ENCODE assay signal across 18 cellular contexts in genomic region chr13:73212482-73212881, GRCh38.
DNase-seq lines count a peak whose midpoint lies in the region; ATAC-seq and TF ChIP-seq lines count a peak whose summit lies in the region.
"Had no signal": no experiment of that assay in that cellular context is flagged by ENCODE, and none has a peak within 500 bp of the region (broad histone marks: within the 10 kb centered on the region; RNA-seq: fewer than 3 reads in every experiment).

No MANE protein-coding gene starts in this region.

- H3K9me3 Mint-ChIP-seq in CD8-positive, alpha-beta T cell, result no peaks in the 10 kb centered on the region
- H3K9me3 Mint-ChIP-seq in naive thymus-derived CD4-positive, alpha-beta T cell, result peaks cover 0 to 3% (median 0%) of the 10 kb centered on the region in 11 donors
- H3K9me3 Mint-ChIP-seq: CD4-positive, alpha-beta T cell; HFFc6 had no signal

- H3K36me3 ChIP-seq in CD8-positive, alpha-beta T cell (ENCODE audit: insufficient read depth, low read length), result no peaks in the 10 kb centered on the region
- H3K36me3 ChIP-seq in naive thymus-derived CD4-positive, alpha-beta T cell (ENCODE audit: control insufficient read depth in 2 of 3, insufficient read depth in 3 of 3, low read length in 3 of 3), result no peaks in the 10 kb centered on the region
- H3K36me3 ChIP-seq in aorta (ENCODE audit: control insufficient read depth in 1 of 2, insufficient read depth in 2 of 2, low read length in 1 of 2), result no peaks in the 10 kb centered on the region
- H3K36me3 ChIP-seq: HAP-1 had no signal

- H3K27ac ChIP-seq in CD8-positive, alpha-beta T cell (ENCODE audit: low read depth, low read length), result no peak overlapping the region
- H3K27ac ChIP-seq in naive thymus-derived CD4-positive, alpha-beta T cell (ENCODE audit: low read depth, low read length), result no peak overlapping the region
- no peak overlapping the region for H3K27ac ChIP-seq in aorta (ENCODE audit: low read depth in 1 of 2, low read length in 2 of 2)
- H3K27ac ChIP-seq: 22Rv1, HL-60 had no signal

- peaks cover 9% of the 10 kb centered on the region for H3K4me1 Mint-ChIP-seq in CD8-positive, alpha-beta T cell (ENCODE audit: low read depth)
- peaks cover 3 to 24% (median 11%) of the 10 kb centered on the region in 7 donors for H3K4me1 Mint-ChIP-seq in naive thymus-derived CD4-positive, alpha-beta T cell

- no peak overlapping the region for H3K4me3 ChIP-seq in CD8-positive, alpha-beta T cell (ENCODE audit: low read depth, low read length)
- H3K4me3 ChIP-seq in choroid plexus epithelial cell (ENCODE audit: low read depth, low read length), result no peak overlapping the region
- no peak overlapping the region for H3K4me3 ChIP-seq in naive thymus-derived CD4-positive, alpha-beta T cell (ENCODE audit: low read length)
- H3K4me3 ChIP-seq in aorta (ENCODE audit: low read length in 2 of 2), result no peak overlapping the region
- H3K4me3 ChIP-seq: HAP-1 had no signal

- intact Hi-C loops in CD8-positive, alpha-beta T cell (cut with DNase I, micrococcal nuclease), result no loop called here
- intact Hi-C loops in naive thymus-derived CD4-positive, alpha-beta T cell (cut with micrococcal nuclease), result no loop called here
- intact Hi-C loops in aorta (cut with DNase I), result no loop called here

- no peak for TF ChIP-seq CTCF in CD8-positive, alpha-beta T cell (IDR thresholded peaks at IDR 0.05)
- no peak for TF ChIP-seq CTCF in choroid plexus epithelial cell (conservative IDR thresholded peaks at IDR 0.05; ENCODE audit: low read depth, low read length)

- H3K36me3 Mint-ChIP-seq in CD8-positive, alpha-beta T cell, result no peaks in the 10 kb centered on the region
- no peaks in the 10 kb centered on the region for H3K36me3 Mint-ChIP-seq in naive thymus-derived CD4-positive, alpha-beta T cell

- H3K27me3 Mint-ChIP-seq in CD8-positive, alpha-beta T cell (ENCODE audit: low read depth), result no peaks in the 10 kb centered on the region
- peaks cover 0 to 17% (median 7%) of the 10 kb centered on the region in 5 donors for H3K27me3 Mint-ChIP-seq in naive thymus-derived CD4-positive, alpha-beta T cell
- H3K27me3 Mint-ChIP-seq: CD4-positive, alpha-beta T cell had no signal

- no peaks in the 10 kb centered on the region for H3K9me3 ChIP-seq in CD8-positive, alpha-beta T cell (ENCODE audit: low read length)
- H3K9me3 ChIP-seq in naive thymus-derived CD4-positive, alpha-beta T cell (ENCODE audit: control insufficient read depth in 2 of 3, low read length in 3 of 3), result no peaks in the 10 kb centered on the region
- H3K9me3 ChIP-seq in aorta (ENCODE audit: control insufficient read depth, low read length), result no peaks in the 10 kb centered on the region
- H3K9me3 ChIP-seq: HAP-1 had no signal

- no peaks in the 10 kb centered on the region for H3K27me3 ChIP-seq in CD8-positive, alpha-beta T cell (ENCODE audit: insufficient read depth, low read length)
- H3K27me3 ChIP-seq in naive thymus-derived CD4-positive, alpha-beta T cell (ENCODE audit: control insufficient read depth in 2 of 2, insufficient read depth in 2 of 2, low read length in 2 of 2), result no peaks in the 10 kb centered on the region
- H3K27me3 ChIP-seq in aorta (ENCODE audit: control insufficient read depth in 1 of 2, insufficient read depth in 2 of 2, low read length in 1 of 2), result no peaks in the 10 kb centered on the region

- no peak for ATAC-seq in CD8-positive, alpha-beta T cell
- ATAC-seq in naive thymus-derived CD4-positive, alpha-beta T cell, result no peak
- no peak for ATAC-seq in aorta (ENCODE audit: low FRiP score)

- H3K27ac Mint-ChIP-seq in CD8-positive, alpha-beta T cell, result no peak overlapping the region
- peak overlapping the region in 6 of 9 donors; percentile 5 to 66 (median 22) for H3K27ac Mint-ChIP-seq in naive thymus-derived CD4-positive, alpha-beta T cell
- H3K27ac Mint-ChIP-seq: CD4-positive, alpha-beta T cell; HFFc6 had no signal

- CTCF ChIA-PET in CD8-positive, alpha-beta T cell (lab: Charles Lee), result no interaction called here
- CTCF ChIA-PET in naive thymus-derived CD4-positive, alpha-beta T cell (lab: Charles Lee), result no interaction called here

- H3K4me1 ChIP-seq in CD8-positive, alpha-beta T cell (ENCODE audit: insufficient read depth, low read length), result peaks cover 9% of the 10 kb centered on the region
- no peaks in the 10 kb centered on the region for H3K4me1 ChIP-seq in naive thymus-derived CD4-positive, alpha-beta T cell (ENCODE audit: control insufficient read depth in 2 of 2, insufficient read depth in 2 of 2, low read length in 2 of 2)
- peaks cover 2 to 3% of the 10 kb centered on the region in 2 donors for H3K4me1 ChIP-seq in aorta (ENCODE audit: control insufficient read depth in 1 of 2, insufficient read depth in 2 of 2, low read length in 2 of 2)

- H3K4me3 Mint-ChIP-seq in CD8-positive, alpha-beta T cell, result peak overlapping the region; percentile 29
- peak overlapping the region in 7 of 10 donors; percentile 17 to 73 (median 64) for H3K4me3 Mint-ChIP-seq in naive thymus-derived CD4-positive, alpha-beta T cell
- H3K4me3 Mint-ChIP-seq: CD4-positive, alpha-beta T cell; HFFc6 had no signal

- DNase-seq in NCI-H2107 treated with DMSO at 0.1 percent for 48 hours (lab: John Stamatoyannopoulos, UW; ENCODE audit: unreplicated experiment) (peak; percentile 13), NCI-H2107 (lab: John Stamatoyannopoulos, UW) (no peak), choroid plexus epithelial cell (ENCODE audit: low read depth) (peak; percentile 18), SHP77 (lab: John Stamatoyannopoulos, UW) (no peak), aorta (no peak), GM03348 (ENCODE audit: low spot score) (no peak)
- DNase-seq in CD8-positive, alpha-beta T cell, result no peak
- peak in 3 of 9 donors; percentile 9 to 33 (median 17) for DNase-seq in naive thymus-derived CD4-positive, alpha-beta T cell
- DNase-seq: AML-193; C1 segment of cervical spinal cord; CD4-positive, alpha-beta T cell; DMS79; EL; GDM1; HFFc6 had no signal

- POLR2A ChIA-PET in CD8-positive, alpha-beta T cell (lab: Charles Lee), result no interaction called here
- POLR2A ChIA-PET in naive thymus-derived CD4-positive, alpha-beta T cell (lab: Charles Lee), result no interaction called here

- 80 to 84% methylated on average over 3 of the region's 3 CpGs for WGBS in aorta, 2 donors

Comparison
In these comparisons a context has a peak if more than half of its experiments do, and no peak if none do; other contexts are left out.
1. DNase-seq: peak in NCI-H2107 treated with DMSO at 0.1 percent for 48 hours (single experiment) and choroid plexus epithelial cell (single experiment); none in NCI-H2107 (single experiment), CD8-positive, alpha-beta T cell (0 of 7), SHP77 (0 of 2), aorta (0 of 2) and GM03348 (single experiment).